Comparison of ENCODE assay signal across 19 cellular contexts in the genomic region with DNA sequence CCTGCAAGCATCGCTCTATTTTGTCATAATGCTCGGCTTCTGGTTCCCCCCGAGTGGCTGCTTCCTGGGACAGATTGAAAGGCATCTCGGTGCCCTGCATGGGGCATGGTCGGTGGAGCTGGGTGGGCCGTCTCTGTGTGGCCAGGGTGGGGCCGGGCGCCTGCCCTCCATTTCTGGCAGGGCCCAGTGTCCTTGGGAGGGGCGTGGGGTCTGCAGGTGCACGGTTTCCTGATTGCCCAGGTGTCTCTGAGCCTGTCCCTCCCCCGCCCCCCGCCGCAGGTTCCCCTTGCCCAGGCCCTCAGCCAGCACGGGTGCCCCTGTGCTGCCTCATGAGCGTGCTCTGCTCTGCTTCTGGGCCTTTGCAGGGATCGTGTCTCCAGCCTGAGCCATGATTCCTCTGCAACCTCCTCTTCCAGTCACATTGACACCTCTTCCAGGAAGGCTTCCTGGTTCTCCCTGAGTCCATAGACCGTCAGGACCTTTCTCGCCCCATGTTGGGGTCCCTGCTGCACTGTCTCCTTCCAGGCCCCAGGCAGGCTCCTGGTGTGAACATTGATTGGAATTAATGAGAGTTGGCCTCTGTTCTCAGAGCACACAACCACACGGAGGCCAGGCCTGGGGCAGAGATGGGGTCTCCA.
DNase-seq lines count a peak whose midpoint lies in the region; ATAC-seq and TF ChIP-seq lines count a peak whose summit lies in the region.
"Had no signal": no experiment of that assay in that cellular context is flagged by ENCODE, and none has a peak within 500 bp of the region (broad histone marks: within the 10 kb centered on the region; RNA-seq: fewer than 3 reads in every experiment).

No MANE protein-coding gene starts in this region.

- ATAC-seq in T-helper 17 cell = no peak
- ATAC-seq in psoas muscle = no peak
- ATAC-seq in CD4-positive, alpha-beta T cell (ENCODE audit: poor library complexity) = no peak
- ATAC-seq: GM12878 had no signal

- no peaks in the 10 kb centered on the region for H3K27me3 Mint-ChIP-seq in T-helper 17 cell
- no peaks in the 10 kb centered on the region for H3K27me3 Mint-ChIP-seq in CD4-positive, alpha-beta T cell
- H3K27me3 Mint-ChIP-seq: B cell; CD8-positive, alpha-beta memory T cell had no signal

- H3K4me2 ChIP-seq in SK-N-SH = no peak overlapping the region
- H3K4me2 ChIP-seq: BLaER1 treated with 17β-estradiol and CSF1 and Interleukin-3, amounts not matched to agents 10 nM and 100 nM had no signal

- TF ChIP-seq CTCF in psoas muscle (IDR thresholded peaks at IDR 0.05) (no peak), SK-N-SH (IDR thresholded peaks at IDR 0.05) (no peak)
- no peak for TF ChIP-seq CTCF in CD4-positive, alpha-beta T cell (IDR thresholded peaks at IDR 0.05)

- H3K27ac Mint-ChIP-seq in T-helper 17 cell = no peak overlapping the region
- H3K27ac Mint-ChIP-seq in CD4-positive, alpha-beta T cell = no peak overlapping the region
- H3K27ac Mint-ChIP-seq: B cell had no signal

- peaks cover 4% of the 10 kb centered on the region for H3F3A ChIP-seq in SK-N-SH (replicated peaks; ENCODE audit: insufficient read depth)

- no peak for TF ChIP-seq EP300 in SK-N-SH (IDR thresholded peaks at IDR 0.05; ENCODE audit: borderline replicate concordance in 1 of 2, low read depth in 1 of 2, low read length in 1 of 2)

- H3K4me3 ChIP-seq in H7 (ENCODE audit: insufficient read depth, low read depth, low read length) (no peak overlapping the region), psoas muscle (no peak overlapping the region), MG63 (no peak overlapping the region), SK-N-SH (ENCODE audit: low read depth in 2 of 2, low read length in 1 of 2) (no peak overlapping the region)
- H3K4me3 ChIP-seq: BLaER1 treated with 17β-estradiol and CSF1 and Interleukin-3, amounts not matched to agents 10 nM and 100 nM; GM12878; GM23248 had no signal

- CTCF ChIA-PET in CD4-positive, alpha-beta T cell (lab: Charles Lee) = no interaction called here
- CTCF ChIA-PET in SK-N-SH (lab: Yijun Ruan, JAX) = interaction anchor here (1.2 to 2.5 kb wide), 3 partner anchors 39 to 245 kb away, joined by 3 to 9 read pairs (median 4); no protein-coding TSS in a partner anchor

- H3K4me3 Mint-ChIP-seq in T-helper 17 cell = peak overlapping the region; percentile 21
- no peak overlapping the region for H3K4me3 Mint-ChIP-seq in CD4-positive, alpha-beta T cell
- H3K4me3 Mint-ChIP-seq: B cell; CD8-positive, alpha-beta memory T cell had no signal

- H2AFZ ChIP-seq in SK-N-SH (ENCODE audit: low read depth) = no peak overlapping the region
- H2AFZ ChIP-seq: GM23248 had no signal

- POLR2A ChIA-PET in CD4-positive, alpha-beta T cell (lab: Charles Lee) = interaction anchor here (1.5 kb wide), 1 partner anchor 9 kb away, joined by 4 read pairs; no protein-coding TSS in a partner anchor
- POLR2A ChIA-PET in SK-N-SH (lab: Yijun Ruan, JAX) = no interaction called here

- H3K9ac ChIP-seq in SK-N-SH = no peak overlapping the region
- H3K9ac ChIP-seq: BLaER1 treated with 17β-estradiol and CSF1 and Interleukin-3, amounts not matched to agents 10 nM and 100 nM; GM23248 had no signal

- H3K79me2 ChIP-seq in SK-N-SH (ENCODE audit: insufficient read depth) = no peaks in the 10 kb centered on the region

- no peaks in the 10 kb centered on the region for H3K9me3 Mint-ChIP-seq in CD4-positive, alpha-beta T cell
- H3K9me3 Mint-ChIP-seq: CD8-positive, alpha-beta memory T cell had no signal

- H3K4me1 ChIP-seq in psoas muscle (peaks cover 85% of the 10 kb centered on the region), SK-N-SH (ENCODE audit: control insufficient read depth in 1 of 2, insufficient read depth in 2 of 2, low read depth in 1 of 2, low read length in 1 of 2) (peaks cover 23 to 27% of the 10 kb centered on the region in 2 experiments; a peak in 3 of 4 replicates)

- intact Hi-C loops in psoas muscle (cut with DNase I) = no loop called here
- intact Hi-C loops in CD4-positive, alpha-beta T cell (cut with DNase I, micrococcal nuclease) = no loop called here

- H3K9me3 ChIP-seq in T-helper 17 cell (ENCODE audit: control insufficient read depth, low read length, poor library complexity, severe bottlenecking) = no peaks in the 10 kb centered on the region
- no peaks in the 10 kb centered on the region for H3K9me3 ChIP-seq in psoas muscle
- no peaks in the 10 kb centered on the region for H3K9me3 ChIP-seq in CD4-positive, alpha-beta T cell (ENCODE audit: control insufficient read depth, low read length)
- H3K9me3 ChIP-seq in MG63 = no peaks in the 10 kb centered on the region
- no peaks in the 10 kb centered on the region for H3K9me3 ChIP-seq in SK-N-SH
- H3K9me3 ChIP-seq: BLaER1 treated with 17β-estradiol and CSF1 and Interleukin-3, amounts not matched to agents 10 nM and 100 nM had no signal

- no peak for TF ChIP-seq RAD21 in SK-N-SH (IDR thresholded peaks at IDR 0.05; ENCODE audit: low read length)

- H3K27ac ChIP-seq in psoas muscle (peak overlapping the region; percentile 84), SK-N-SH (ENCODE audit: low read depth in 2 of 2, low read length in 1 of 2) (no peak overlapping the region; a peak in 1 of 4 replicates)
- H3K27ac ChIP-seq in CD4-positive, alpha-beta T cell (ENCODE audit: low read depth, low read length) = no peak overlapping the region
- H3K27ac ChIP-seq: BLaER1 treated with 17β-estradiol and CSF1 and Interleukin-3, amounts not matched to agents 10 nM and 100 nM; GM23248; HL-60 had no signal

- H3K4me1 Mint-ChIP-seq in T-helper 17 cell = peaks cover 7% of the 10 kb centered on the region
- H3K4me1 Mint-ChIP-seq in CD4-positive, alpha-beta T cell (ENCODE audit: low read depth) = no peaks in the 10 kb centered on the region
- H3K4me1 Mint-ChIP-seq: B cell had no signal

- WGBS in psoas muscle, 3 donors = 81 to 90% (median 88%) methylated on average over 19 of the region's 19 CpGs
- WGBS in SK-N-SH (ENCODE audit: low lambda C conversion rate) = 98% methylated on average over 9 of the region's 19 CpGs

- peak; percentile 66 for DNase-seq in H7
- no peak for DNase-seq in T-helper 17 cell
- DNase-seq in psoas muscle = no peak
- DNase-seq in CD4-positive, alpha-beta T cell = no peak
- no peak for DNase-seq in MG63
- DNase-seq in cerebellar cortex (ENCODE audit: low spot score) = no peak
- DNase-seq in SK-N-SH = no peak
- DNase-seq: 8988T; CD8-positive, alpha-beta memory T cell; COR-L47; DMS 273 treated with DMSO at 0.1 percent for 48 hours; DMS53; DND-41; EL; GM23248 had no signal

- no peaks in the 10 kb centered on the region for H3K9me2 ChIP-seq in SK-N-SH

- peaks cover 6% of the 10 kb centered on the region for H3K36me3 Mint-ChIP-seq in T-helper 17 cell (ENCODE audit: low read depth)
- peaks cover 8% of the 10 kb centered on the region for H3K36me3 Mint-ChIP-seq in CD4-positive, alpha-beta T cell (ENCODE audit: low read depth)

- H3K27me3 ChIP-seq in H7 (ENCODE audit: control insufficient read depth, insufficient read depth, low read length) = no peaks in the 10 kb centered on the region
- no peaks in the 10 kb centered on the region for H3K27me3 ChIP-seq in psoas muscle (ENCODE audit: insufficient read depth in 3 of 3, low read length in 2 of 3)
- no peaks in the 10 kb centered on the region for H3K27me3 ChIP-seq in CD4-positive, alpha-beta T cell (ENCODE audit: control insufficient read depth, insufficient read depth, low read length)
- no peaks in the 10 kb centered on the region for H3K27me3 ChIP-seq in MG63
- no peaks in the 10 kb centered on the region for H3K27me3 ChIP-seq in SK-N-SH (ENCODE audit: insufficient read depth)
- H3K27me3 ChIP-seq: BLaER1 treated with 17β-estradiol and CSF1 and Interleukin-3, amounts not matched to agents 10 nM and 100 nM had no signal

- H3K36me3 ChIP-seq in H7 (replicated peaks; ENCODE audit: control insufficient read depth, insufficient read depth, low read length) (peaks cover 2% of the 10 kb centered on the region; the same call in 1 of the 2 replicates), psoas muscle (ENCODE audit: insufficient read depth in 1 of 2, low read depth in 1 of 2) (peaks cover 0 to 32% of the 10 kb centered on the region in 2 donors), MG63 (peaks cover 8% of the 10 kb centered on the region), SK-N-SH (replicated peaks in 1 of 2; ENCODE audit: control insufficient read depth in 1 of 2, insufficient read depth in 2 of 2, low read length in 1 of 2) (peaks cover 0 to 8% of the 10 kb centered on the region in 2 experiments)

- H4K20me1 ChIP-seq in SK-N-SH (ENCODE audit: insufficient read depth) = peaks cover 10% of the 10 kb centered on the region

TF ChIP-seq in SK-N-SH, 30 proteins besides CTCF, POLR2A, EP300 and RAD21:
- TF ChIP-seq EZH2phosphoT487 (IDR thresholded peaks at IDR 0.05; ENCODE audit: borderline replicate concordance, low read depth) (no peak), YY1 (IDR thresholded peaks at IDR 0.05; ENCODE audit: low read depth) (no peak), POLR2AphosphoS5 (IDR thresholded peaks at IDR 0.05; ENCODE audit: low read depth, low read length) (no peak), FOXM1 (IDR thresholded peaks at IDR 0.05; ENCODE audit: low read depth) (no peak), JUND (IDR thresholded peaks at IDR 0.05) (no peak), ELF1 (IDR thresholded peaks at IDR 0.05) (no peak), NRF1 (IDR thresholded peaks at IDR 0.05; ENCODE audit: low read depth, low read length) (no peak), GATA2 (CRISPR knock-in tag; IDR thresholded peaks at IDR 0.05) (no peak), TAF1 (IDR thresholded peaks at IDR 0.05; ENCODE audit: borderline replicate concordance, low read depth, low read length) (no peak), RCOR1 (IDR thresholded peaks at IDR 0.05; ENCODE audit: low read length) (no peak), RFX5 (IDR thresholded peaks at IDR 0.05; ENCODE audit: low read length) (no peak), MXI1 (IDR thresholded peaks at IDR 0.05; ENCODE audit: low read depth, low read length) (no peak), TEAD4 (IDR thresholded peaks at IDR 0.05; ENCODE audit: borderline replicate concordance, insufficient read depth) (no peak), MEF2A (IDR thresholded peaks at IDR 0.05; ENCODE audit: borderline replicate concordance, low read depth) (no peak)
- TF ChIP-seq, protein P1, sequence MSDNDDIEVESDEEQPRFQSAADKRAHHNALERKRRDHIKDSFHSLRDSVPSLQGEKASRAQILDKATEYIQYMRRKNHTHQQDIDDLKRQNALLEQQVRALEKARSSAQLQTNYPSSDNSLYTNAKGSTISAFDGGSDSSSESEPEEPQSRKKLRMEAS (IDR thresholded peaks at IDR 0.05; ENCODE audit: low read depth) = no peak
- TF ChIP-seq, protein P2, sequence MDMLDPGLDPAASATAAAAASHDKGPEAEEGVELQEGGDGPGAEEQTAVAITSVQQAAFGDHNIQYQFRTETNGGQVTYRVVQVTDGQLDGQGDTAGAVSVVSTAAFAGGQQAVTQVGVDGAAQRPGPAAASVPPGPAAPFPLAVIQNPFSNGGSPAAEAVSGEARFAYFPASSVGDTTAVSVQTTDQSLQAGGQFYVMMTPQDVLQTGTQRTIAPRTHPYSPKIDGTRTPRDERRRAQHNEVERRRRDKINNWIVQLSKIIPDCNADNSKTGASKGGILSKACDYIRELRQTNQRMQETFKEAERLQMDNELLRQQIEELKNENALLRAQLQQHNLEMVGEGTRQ (IDR thresholded peaks at IDR 0.05; ENCODE audit: borderline replicate concordance, low read depth, low read length) = no peak
